2 cellular contexts compared by ENCODE assay signal in genomic region chr20:63217706-63218105, GRCh38.
TF ChIP-seq lines count a peak whose summit lies in the region.

No MANE protein-coding gene starts in this region.

TF ChIP-seq in HepG2, 621 proteins besides CTCF, POLR2A, EP300 and RAD21 (continues in another document):
- TF ChIP-seq PHF8 (CRISPR knock-in tag; IDR thresholded peaks at IDR 0.05) (no peak), ZNF142 (CRISPR knock-in tag; IDR thresholded peaks at IDR 0.05) (no peak), FOXO4 (CRISPR knock-in tag; conservative IDR thresholded peaks at IDR 0.05) (no peak), CREBL2 (CRISPR knock-in tag; IDR thresholded peaks at IDR 0.05; ENCODE audit: borderline replicate concordance) (no peak), ZNF572 (CRISPR knock-in tag; IDR thresholded peaks at IDR 0.05) (0 out of 2 replicates have a peak, but pooled peaks have one; percentile 50), ZNF256 (CRISPR knock-in tag; conservative IDR thresholded peaks at IDR 0.05) (no peak), THAP11 (CRISPR knock-in tag; IDR thresholded peaks at IDR 0.05) (no peak), DR1 (CRISPR knock-in tag; IDR thresholded peaks at IDR 0.05) (no peak), E2F5 (CRISPR knock-in tag; conservative IDR thresholded peaks at IDR 0.05) (no peak), ZNF878 (CRISPR knock-in tag; IDR thresholded peaks at IDR 0.05) (no peak), TEAD3 (CRISPR knock-in tag; optimal IDR thresholded peaks at IDR 0.05; ENCODE audit: borderline replicate concordance) (peak; percentile 49), ERF (CRISPR knock-in tag; IDR thresholded peaks at IDR 0.05) (no peak), SRF (IDR thresholded peaks at IDR 0.05; ENCODE audit: low read depth, low read length) (no peak), FOXA1 (IDR thresholded peaks at IDR 0.05) (no peak), FOXA1 (CRISPR knock-in tag; IDR thresholded peaks at IDR 0.05) (peak; percentile 70), NR2F6 (IDR thresholded peaks at IDR 0.05) (no peak), NR2F6 (CRISPR knock-in tag; IDR thresholded peaks at IDR 0.05) (no peak), ZMAT5 (CRISPR knock-in tag; IDR thresholded peaks at IDR 0.05; ENCODE audit: borderline replicate concordance, low read depth) (no peak), ZBTB43 (CRISPR knock-in tag; conservative IDR thresholded peaks at IDR 0.05) (no peak), JARID2 (CRISPR knock-in tag; IDR thresholded peaks at IDR 0.05; ENCODE audit: insufficient replicate concordance) (no peak), ZNF431 (CRISPR knock-in tag; IDR thresholded peaks at IDR 0.05; ENCODE audit: borderline replicate concordance, low read depth) (no peak), FOXA3 (CRISPR knock-in tag; IDR thresholded peaks at IDR 0.05) (peak; percentile 43; the same call in 1 of the 2 replicates), ZC3H13 (CRISPR knock-in tag; IDR thresholded peaks at IDR 0.05) (0 out of 2 replicates have a peak, but pooled peaks have one; percentile 40), ZNF143 (CRISPR knock-in tag; IDR thresholded peaks at IDR 0.05) (no peak)

TF ChIP-seq in IMR-90, 13 proteins besides CTCF, POLR2A, EP300 and RAD21:
- no peak for TF ChIP-seq ELK1 (IDR thresholded peaks at IDR 0.05; ENCODE audit: borderline replicate concordance, low read depth, low read length)
- no peak for TF ChIP-seq BHLHE40 (IDR thresholded peaks at IDR 0.05; ENCODE audit: low read depth, low read length)
- TF ChIP-seq CHD1 (IDR thresholded peaks at IDR 0.05; ENCODE audit: low read depth, low read length), result no peak
- no peak for TF ChIP-seq NFE2L2 (IDR thresholded peaks at IDR 0.05; ENCODE audit: low read depth, low read length)
TF ChIP-seq in IMR-90: peak in this region for 0.
